Comparison of ENCODE assay signal across 12 cellular contexts in the genomic region with DNA sequence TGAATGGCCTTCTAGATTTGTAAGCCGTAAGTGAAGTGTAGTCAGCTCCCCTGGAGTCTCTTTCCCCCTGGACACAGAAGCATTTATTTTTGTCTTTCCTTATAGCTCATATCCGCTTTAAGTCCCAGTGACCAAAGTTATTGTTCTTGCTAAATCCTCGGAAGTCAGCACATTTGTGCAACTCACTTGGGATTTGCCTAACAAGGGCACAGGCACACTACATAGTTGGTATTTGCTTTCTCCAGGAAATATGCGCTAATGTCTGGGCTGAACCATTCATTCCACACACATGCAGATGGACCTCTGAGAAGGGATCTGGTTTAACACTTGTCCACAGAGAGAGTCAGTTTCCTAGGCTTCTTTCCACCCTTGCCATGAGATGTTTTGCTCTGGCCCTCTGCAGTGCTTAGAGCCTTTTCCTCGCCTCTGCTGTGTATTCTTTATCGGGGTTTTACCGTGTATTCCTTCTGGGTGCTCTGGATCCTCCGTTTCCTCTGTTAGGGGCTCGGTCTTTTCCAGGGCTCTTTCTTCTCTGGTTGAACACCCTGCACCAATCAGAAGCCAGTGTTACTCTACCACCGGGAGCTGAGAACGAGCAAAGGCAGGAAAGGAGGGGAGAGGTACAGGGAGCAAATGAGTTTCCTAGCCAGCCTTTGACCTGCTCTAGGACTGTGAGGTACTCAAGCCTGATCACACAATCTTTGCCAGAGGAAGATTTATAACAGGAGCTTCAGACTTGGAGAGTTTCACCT.
DNase-seq lines count a peak whose midpoint lies in the region; ATAC-seq and TF ChIP-seq lines count a peak whose summit lies in the region.
"Had no signal": no experiment of that assay in that cellular context is flagged by ENCODE, and none has a peak within 500 bp of the region (broad histone marks: within the 10 kb centered on the region; RNA-seq: fewer than 3 reads in every experiment).

No MANE protein-coding gene starts in this region.

- ATAC-seq in thoracic aorta (ENCODE audit: insufficient number of reproducible peaks, low FRiP score, low read depth) (peak; percentile 59), GM18519 (IDR thresholded peaks at IDR 0.05; ENCODE audit: low FRiP score, unreplicated experiment) (no peak)
- no peak for ATAC-seq in stimulated activated naive CD8-positive, alpha-beta T cell treated with anti-CD3 and anti-CD28 coated beads, Interleukin-15, Interleukin-2, amounts not matched to agents 100 U/mL and 50 U/mL, for 24 hours

- in situ Hi-C loops in transverse colon (cut with MboI; ENCODE audit: low pct_ligation_motif_present in 1 of 4, low pct_unique_long_range_greater_than_20kb in 1 of 4, low sequenced_read_pairs in 3 of 4), result loop anchor here in 1 of 4 donors (25.0 kb wide), 1 partner anchor 414 kb away; no protein-coding TSS in a partner anchor

- H3K27me3 ChIP-seq in SJCRH30 (0 out of 2 replicates have a peak, but pooled peaks cover 3% of the 10 kb centered on the region), esophagus (ENCODE audit: control insufficient read depth in 1 of 2, insufficient read depth in 2 of 2, low read length in 2 of 2) (no peaks in the 10 kb centered on the region), thoracic aorta (replicated peaks; ENCODE audit: insufficient read depth) (no peaks in the 10 kb centered on the region), transverse colon (no peaks in the 10 kb centered on the region)

- H3K9me3 ChIP-seq in SJCRH30 (replicated peaks) (no peaks in the 10 kb centered on the region), esophagus (ENCODE audit: control insufficient read depth in 2 of 2, insufficient read depth in 1 of 2, low read depth in 1 of 2, low read length in 1 of 2) (no peaks in the 10 kb centered on the region), thoracic aorta (no peaks in the 10 kb centered on the region), transverse colon (no peaks in the 10 kb centered on the region)

- H3K4me3 ChIP-seq in SJCRH30 (peak overlapping the region; percentile 38), esophagus (ENCODE audit: low read depth in 1 of 2, low read length in 2 of 2) (no peak overlapping the region), thoracic aorta (no peak overlapping the region), transverse colon (no peak overlapping the region)

- no peak for TF ChIP-seq POLR2A in transverse colon (IDR thresholded peaks at IDR 0.05)

- H3K27ac ChIP-seq in SJCRH30 (no peak overlapping the region), esophagus (ENCODE audit: low read depth in 2 of 2, low read length in 1 of 2) (peak overlapping the region; percentile 21 to 61), thoracic aorta (peak overlapping the region; percentile 79 to 91), transverse colon (peak overlapping the region in 2 of 4 donors; percentile 14 to 16)

- TF ChIP-seq CTCF in thoracic aorta (IDR thresholded peaks at IDR 0.05), result no peak
- no peak for TF ChIP-seq CTCF in transverse colon (IDR thresholded peaks at IDR 0.05)

- intact Hi-C loops in transverse colon (cut with DNase I; ENCODE audit: low total_unique reads), result loop anchor here (10.0 kb wide), 1 partner anchor 196 kb away; no protein-coding TSS in a partner anchor

- H3K36me3 ChIP-seq in SJCRH30 (no peaks in the 10 kb centered on the region), esophagus (ENCODE audit: control insufficient read depth in 2 of 2, insufficient read depth in 2 of 2, low read length in 1 of 2) (no peaks in the 10 kb centered on the region), thoracic aorta (no peaks in the 10 kb centered on the region), transverse colon (no peaks in the 10 kb centered on the region)

- peak; percentile 33 to 68 for DNase-seq in SJCRH30
- peak; percentile 50 to 99 for DNase-seq in lung microvascular endothelial cell (ENCODE audit: low read depth in 2 of 2)
- no peak for DNase-seq in thoracic aorta (ENCODE audit: low spot score)
- no peak for DNase-seq in inferior parietal cortex (ENCODE audit: extremely low spot score)
- no peak for DNase-seq in stimulated activated naive CD8-positive, alpha-beta T cell treated with anti-CD3 and anti-CD28 coated beads, Interleukin-15, Interleukin-2, amounts not matched to agents 100 U/mL and 50 U/mL, for 24 hours
- DNase-seq in transverse colon, result no peak
- DNase-seq: activated effector memory CD4-positive, alpha-beta T cell treated with anti-CD3 and anti-CD28 coated beads, Interleukin-2, amount 50 U/mL, for 16 hours; erythroblast; OCI-M1; stimulated activated CD4-positive, alpha-beta T cell treated with anti-CD3 and anti-CD28 coated beads, Interleukin-4, amount 100 ng/mL, for 1 hour had no signal

- no peak for TF ChIP-seq EP300 in transverse colon (IDR thresholded peaks at IDR 0.05; ENCODE audit: low read depth)

- H3K4me1 ChIP-seq in SJCRH30 (0 out of 2 replicates have a peak, but pooled peaks cover under 1% of the 10 kb centered on the region), esophagus (ENCODE audit: control insufficient read depth in 2 of 2, insufficient read depth in 2 of 2, low read length in 1 of 2) (peaks cover 0 to 3% of the 10 kb centered on the region in 2 donors), thoracic aorta (ENCODE audit: control insufficient read depth in 1 of 2, low read depth in 2 of 2) (peaks cover 23 to 42% of the 10 kb centered on the region in 2 donors), transverse colon (peaks cover 0 to 5% (median 4%) of the 10 kb centered on the region in 4 donors)

- 71 to 74% methylated on average over 11 of the region's 11 CpGs for WGBS in esophagus, 2 donors
- WGBS in transverse colon (ENCODE audit: low coverage in 1 of 2), 2 donors, result 75 to 83% methylated on average over 9 to 11 of the region's 11 CpGs

Comparison
In these comparisons a context has a peak if more than half of its experiments do, and no peak if none do; other contexts are left out.
1. DNase-seq: peak in SJCRH30 (2 of 2) and lung microvascular endothelial cell (2 of 2); none in thoracic aorta (single experiment), inferior parietal cortex (single experiment), stimulated activated naive CD8-positive, alpha-beta T cell treated with anti-CD3 and anti-CD28 coated beads, Interleukin-15, Interleukin-2, amounts not matched to agents 100 U/mL and 50 U/mL, for 24 hours (single experiment) and transverse colon (single experiment).